ENCODE assay signal across 11 cellular contexts in genomic region chr17:82884923-82885322, GRCh38. TPM values are rescaled to one million over a fixed set of nuclear protein-coding genes. Genes with fewer than 3 reads are reported as not detected.
DNase-seq lines count a peak whose midpoint lies in the region; ATAC-seq, FAIRE-seq and TF ChIP-seq lines count a peak whose summit lies in the region.
"Had no signal": no experiment of that assay in that cellular context is flagged by ENCODE, and none has a peak within 500 bp of the region (broad histone marks: within the 10 kb centered on the region; RNA-seq: fewer than 3 reads in every experiment).

No MANE protein-coding gene starts in this region.

- H2BK5ac ChIP-seq in H1 (ENCODE audit: low read depth, low read length): peak overlapping the region; percentile 28; the same call in 1 of the 2 replicates

- no peak for FAIRE-seq in H1 (lab: Jason Lieb, UNC)

- no peak overlapping the region for H2BK12ac ChIP-seq in H1 (ENCODE audit: low read depth, low read length)

- H4K5ac ChIP-seq in H1 (ENCODE audit: insufficient read length, low read depth, low read length): no peak overlapping the region

- H2BK120ac ChIP-seq in H1 (replicated peaks; ENCODE audit: low read depth, low read length): no peak overlapping the region

- ATAC-seq in WTC11 (no peak), HG03521 (IDR thresholded peaks at IDR 0.05; ENCODE audit: unreplicated experiment) (no peak)

- H2AK5ac ChIP-seq in H1 (ENCODE audit: low read depth, low read length): no peak overlapping the region

- CTCF ChIA-PET in WTC11 (lab: Charles Lee): interaction anchor here (1.4 kb wide), 3 partner anchors 29 to 103 kb away, joined by 4 to 5 read pairs (median 4); no protein-coding TSS in a partner anchor
- CTCF ChIA-PET in H1 (lab: Charles Lee; ENCODE audit: partially characterized antibody): interaction anchor here (0.7 to 2.4 kb wide), 14 partner anchors 8 to 144 kb away, joined by 3 to 9 read pairs (median 3); no protein-coding TSS in a partner anchor

- no peak overlapping the region for H4K8ac ChIP-seq in H1 (ENCODE audit: extremely low read depth, insufficient read depth, low read length)

- H2AFZ ChIP-seq in H1 (ENCODE audit: low read length): no peak overlapping the region

- peaks cover 0 to 17% of the 10 kb centered on the region in 2 experiments; a peak in 1 of 4 replicates for H3K79me2 ChIP-seq in H1 (ENCODE audit: control insufficient read depth in 1 of 2, insufficient read depth in 2 of 2, low read length in 2 of 2)

- TF ChIP-seq CTCF in WTC11 (IDR thresholded peaks at IDR 0.05): no peak
- TF ChIP-seq CTCF in H1 (IDR thresholded peaks at IDR 0.05; ENCODE audit: control extremely low read depth in 1 of 3, insufficient read depth in 1 of 3, low read depth in 1 of 3, low read length in 3 of 3): no peak
- TF ChIP-seq CTCF in spleen (IDR thresholded peaks at IDR 0.05 in 8 of 11, conservative IDR thresholded peaks at IDR 0.05 in 3 of 11): no peak

- no peak overlapping the region for H2BK15ac ChIP-seq in H1 (ENCODE audit: low read length)

- intact Hi-C loops in spleen (cut with DNase I; ENCODE audit: low total_unique reads): no loop called here

- no peak overlapping the region for H3K56ac ChIP-seq in H1 (replicated peaks; ENCODE audit: insufficient read length, low read depth, low read length)

- no peak overlapping the region for H3K18ac ChIP-seq in H1 (ENCODE audit: extremely low read depth, low read length)

- H3K36me3 ChIP-seq in H1 (ENCODE audit: control insufficient read depth in 2 of 4, insufficient read depth in 4 of 4, low read length in 3 of 4): no peaks in the 10 kb centered on the region; a peak in 2 of 8 replicates
- peaks cover 0 to 24% (median 0%) of the 10 kb centered on the region in 6 donors for H3K36me3 ChIP-seq in spleen
- H3K36me3 ChIP-seq: ovary had no signal

- H3K27me3 ChIP-seq in H1 (replicated peaks in 1 of 4; ENCODE audit: control insufficient read depth in 3 of 4, extremely low read depth in 1 of 4, insufficient read depth in 3 of 4, low read length in 3 of 4): no peaks in the 10 kb centered on the region
- H3K27me3 ChIP-seq in spleen (replicated peaks in 1 of 7): no peaks in the 10 kb centered on the region
- H3K27me3 ChIP-seq: ovary had no signal

- H4K91ac ChIP-seq in H1 (replicated peaks; ENCODE audit: insufficient read length, low read length): no peak overlapping the region

- H3K4ac ChIP-seq in H1 (replicated peaks; ENCODE audit: insufficient read length, low read depth, low read length): no peak overlapping the region

- no peak overlapping the region for H3K4me3 Mint-ChIP-seq in WTC11

- peaks cover 21% of the 10 kb centered on the region for H3K36me3 Mint-ChIP-seq in WTC11

- H3K4me2 ChIP-seq in H1 (ENCODE audit: insufficient read depth in 1 of 2, low read depth in 2 of 2, low read length in 2 of 2): no peak overlapping the region

- no peak for TF ChIP-seq RAD21 in H1 (IDR thresholded peaks at IDR 0.05 in 1 of 2, conservative IDR thresholded peaks at IDR 0.05 in 1 of 2; ENCODE audit: low read depth in 2 of 2, low read length in 2 of 2)

- no peak overlapping the region for H3K9ac ChIP-seq in H1 (replicated peaks in 1 of 4; ENCODE audit: extremely low read depth in 1 of 4, low read depth in 3 of 4, low read length in 3 of 4)

- H3K4me1 ChIP-seq in H1 (replicated peaks in 1 of 4; ENCODE audit: control insufficient read depth in 3 of 4, insufficient read depth in 4 of 4, low read length in 3 of 4) (peaks cover 8 to 16% (median 11%) of the 10 kb centered on the region in 4 experiments; a peak in 6 of 7 replicates), spleen (peaks cover 27 to 93% (median 73%) of the 10 kb centered on the region in 6 donors)

- H3K9me3 ChIP-seq in H1 (ENCODE audit: insufficient read depth in 2 of 2, low read depth in 1 of 2, low read length in 1 of 2) (no peaks in the 10 kb centered on the region), spleen (no peaks in the 10 kb centered on the region)
- H3K9me3 ChIP-seq: ovary had no signal

- H3K27ac Mint-ChIP-seq in WTC11: peak overlapping the region; percentile 69; the same call in 1 of the 2 replicates

- H3K4me3 ChIP-seq in H1 (ENCODE audit: extremely low read depth in 1 of 4, insufficient read depth in 2 of 4, low read depth in 3 of 4, low read length in 4 of 4) (no peak overlapping the region), spleen (peak overlapping the region in 1 of 8 donors; percentile 23)
- H3K4me3 ChIP-seq: ovary had no signal

- POLR2A ChIA-PET in WTC11 (lab: Charles Lee): no interaction called here
- POLR2A ChIA-PET in H1 (lab: Charles Lee; ENCODE audit: partially characterized antibody): no interaction called here

- no peaks in the 10 kb centered on the region for H3K27me3 Mint-ChIP-seq in WTC11 (ENCODE audit: low read depth)

- no peak for TF ChIP-seq EP300 in H1 (IDR thresholded peaks at IDR 0.05; ENCODE audit: borderline replicate concordance in 1 of 2, low read depth in 2 of 2, low read length in 2 of 2)

- H3K9me3 Mint-ChIP-seq in WTC11: peaks cover 9% of the 10 kb centered on the region

- DNase-seq in NK-92 treated with Interleukin-12 subunit alpha and Interleukin-12 subunit beta, amount 100 ng/mL, for 24 hours (lab: John Stamatoyannopoulos, UW): peak; percentile 40
- no peak for DNase-seq in NK-92 (lab: John Stamatoyannopoulos, UW; ENCODE audit: unreplicated experiment)
- DNase-seq in WTC11 (ENCODE audit: low spot score): no peak
- no peak for DNase-seq in H1 (ENCODE audit: low read depth in 1 of 2, low spot score in 2 of 2)
- DNase-seq in spleen: peak; percentile 90
- DNase-seq in GM19240 (ENCODE audit: insufficient read length, low spot score): no peak
- no peak for DNase-seq in globus pallidus (ENCODE audit: low spot score)
- DNase-seq: GF-D8, ovary had no signal

- TF ChIP-seq POLR2A in H1 (IDR thresholded peaks at IDR 0.05; ENCODE audit: control extremely low read depth in 1 of 2, low read depth in 2 of 2, low read length in 2 of 2) (no peak), spleen (IDR thresholded peaks at IDR 0.05) (no peak)

- H3K23ac ChIP-seq in H1 (ENCODE audit: insufficient read length): no peak overlapping the region

- H2BK20ac ChIP-seq in H1 (ENCODE audit: low read length): no peak overlapping the region

- H3K23me2 ChIP-seq in H1 (ENCODE audit: low read depth, low read length): no peaks in the 10 kb centered on the region

- H3K79me1 ChIP-seq in H1 (ENCODE audit: low read depth, low read length): peaks cover 15% of the 10 kb centered on the region

- WGBS in H1 (ENCODE audit: extremely low coverage in 1 of 2, insufficient coverage in 1 of 2, insufficient read length in 1 of 2, insufficient replicate concordance in 2 of 2, low coverage in 1 of 2, low lambda C conversion rate in 2 of 2, missing lambda C conversion rate in 1 of 2), 2 experiments: 83% methylated on average over 6 of the region's 6 CpGs; no CpG with 5 or more reads in 1 of the 2 experiments
- WGBS in spleen, 5 donors: 31 to 50% (median 37%) methylated on average over 5 to 6 of the region's 6 CpGs

- peaks cover 40% of the 10 kb centered on the region for H3K4me1 Mint-ChIP-seq in WTC11

- peaks cover 0 to 12% of the 10 kb centered on the region in 2 experiments for H4K20me1 ChIP-seq in H1 (replicated peaks in 1 of 2; ENCODE audit: control insufficient read depth in 1 of 2, insufficient read depth in 2 of 2, low read length in 2 of 2)

- H3K27ac ChIP-seq in H1 (ENCODE audit: low read depth, low read length) (no peak overlapping the region), spleen (peak overlapping the region; percentile 41 to 79 (median 64))
- H3K27ac ChIP-seq: 22Rv1, ovary had no signal

- H3K14ac ChIP-seq in H1 (ENCODE audit: insufficient read length): no peak overlapping the region

TF ChIP-seq in WTC11, 78 proteins besides CTCF, POLR2A, EP300 and RAD21 (continues in another document):
- no peak for TF ChIP-seq TP53 (CRISPR knock-in tag; IDR thresholded peaks at IDR 0.05)
- TF ChIP-seq GTF2I (CRISPR knock-in tag; conservative IDR thresholded peaks at IDR 0.05): no peak

TF ChIP-seq in H1, 55 proteins besides CTCF, POLR2A, EP300 and RAD21 (continues in another document):
- no peak for TF ChIP-seq MAX (IDR thresholded peaks at IDR 0.05)
- TF ChIP-seq SP1 (IDR thresholded peaks at IDR 0.05; ENCODE audit: low read depth, low read length): no peak
- no peak for TF ChIP-seq SIN3A (conservative IDR thresholded peaks at IDR 0.05 in 1 of 2, IDR thresholded peaks at IDR 0.05 in 1 of 2; ENCODE audit: low read depth in 1 of 2, low read length in 2 of 2)
- no peak for TF ChIP-seq NANOG (IDR thresholded peaks at IDR 0.05; ENCODE audit: insufficient read depth, low read depth, low read length, poor library complexity, severe bottlenecking)
- no peak for TF ChIP-seq RFX5 (IDR thresholded peaks at IDR 0.05; ENCODE audit: borderline replicate concordance, low read depth, low read length)
- TF ChIP-seq RXRA (IDR thresholded peaks at IDR 0.05; ENCODE audit: insufficient read depth, low read depth, low read length): no peak
- TF ChIP-seq BCL11A (IDR thresholded peaks at IDR 0.05; ENCODE audit: low read depth in 2 of 2, low read length in 2 of 2): no peak
- no peak for TF ChIP-seq SP2 (IDR thresholded peaks at IDR 0.05; ENCODE audit: low read length)
- TF ChIP-seq CTBP2 (IDR thresholded peaks at IDR 0.05; ENCODE audit: borderline replicate concordance, insufficient read depth, insufficient read length, low read length): no peak
- TF ChIP-seq ASH2L (IDR thresholded peaks at IDR 0.05; ENCODE audit: low read length): no peak
- no peak for TF ChIP-seq HDAC6 (IDR thresholded peaks at IDR 0.05; ENCODE audit: low read depth, low read length)
- no peak for TF ChIP-seq TAF1 (IDR thresholded peaks at IDR 0.05; ENCODE audit: low read depth, low read length)
- TF ChIP-seq CBX5 (IDR thresholded peaks at IDR 0.05; ENCODE audit: low read depth, low read length): no peak

RNA-seq across cellular contexts. Expression of gene ZNF750, which starts 45.1 kb away (rescaled TPM):
- total RNA-seq in WTC11 (2021) (0.04 to 0.07 TPM in 2 of 3 replicates, not detected in the other), spleen (under 1 TPM in 2 of 7 donors, not detected in 5; 0.12 to 0.13 TPM)
- total RNA-seq in H1 (2021; fragmentation: NEBNext Ultra II Directional; extraction: Animal tissue kit (Norgen Biotek cat#: 25700)): not detected in 2 replicates
- polyA plus RNA-seq in H1 (2011; rRNA removed) (0.02 TPM in 1 of 2 replicates, not detected in the other), spleen (under 1 TPM; 0.05 to 0.16 (median 0.15) TPM)
- not detected for polyA plus RNA-seq in H1 (2011; cell fraction: cytosol; rRNA removed)
- not detected for polyA plus RNA-seq in H1 (2011; cell fraction: nucleus; rRNA removed)
- polyA plus RNA-seq in H1 (2012, experiment 1 of 2): 0.12 to 0.14 TPM in 2 of 4 replicates, not detected in the others
- polyA plus RNA-seq in H1 (2012, experiment 2 of 2): 0.04 TPM
- polyA plus RNA-seq in H1 (2013, experiment 1 of 2): 0.02 TPM
- polyA plus RNA-seq in H1 (2013, experiment 2 of 2): 0.02 TPM
- polyA minus RNA-seq in H1 (2011; rRNA and poly(A)+ RNA removed): not detected in 2 replicates
- not detected for polyA minus RNA-seq in H1 (2011; cell fraction: cytosol; rRNA and poly(A)+ RNA removed)
- not detected for polyA minus RNA-seq in H1 (2011; cell fraction: nucleus; rRNA and poly(A)+ RNA removed)
- total RNA-seq: ovary had no signal

Comparison
In these comparisons a context has a peak if more than half of its experiments do, and no peak if none do; other contexts are left out.
1. DNase-seq: peak in NK-92 treated with Interleukin-12 subunit alpha and Interleukin-12 subunit beta, amount 100 ng/mL, for 24 hours (single experiment) and spleen (single experiment); none in NK-92 (single experiment), WTC11 (single experiment), H1 (0 of 2), GM19240 (single experiment) and globus pallidus (single experiment).